31 cellular contexts compared by ENCODE assay signal in genomic region chr5:127101935-127102334, GRCh38.
"Had no signal": no experiment of that assay in that cellular context is flagged by ENCODE, and none has a peak within 500 bp of the region (broad histone marks: within the 10 kb centered on the region; RNA-seq: fewer than 3 reads in every experiment).

No MANE protein-coding gene starts in this region.

- H3K4me1 ChIP-seq: body of pancreas, breast epithelium had no signal

- H3K4me3 ChIP-seq: body of pancreas, breast epithelium had no signal

- ATAC-seq: activated CD4-positive, alpha-beta T cell treated with anti-CD3 and anti-CD28 coated beads for 36 hours; activated CD4-positive, CD25-positive, alpha-beta regulatory T cell treated with anti-CD3 and anti-CD28 coated beads, Interleukin-2, amount 50 U/mL, for 24 hours; activated CD8-positive, alpha-beta memory T cell treated with anti-CD3 and anti-CD28 coated beads, Interleukin-2, amount 10 ng/mL, durations not matched to agents 7 days and 5 days; activated CD8-positive, alpha-beta T cell treated with anti-CD3 and anti-CD28 coated beads, Interleukin-2, amount 10 ng/mL, durations not matched to agents 7 days and 5 days; activated naive CD8-positive, alpha-beta T cell treated with anti-CD3 and anti-CD28 coated beads, Interleukin-2, amount 50 U/mL, for 24 hours; body of pancreas; WTC11 had no signal

- H3K27me3 ChIP-seq: body of pancreas, brain microvascular endothelial cell, breast epithelium had no signal

- H3K9me3 ChIP-seq: body of pancreas, breast epithelium had no signal

- DNase-seq: activated CD4-positive, alpha-beta memory T cell treated with anti-CD3 and anti-CD28 coated beads, Interleukin-2, amount 10 ng/mL, durations not matched to agents 7 days and 5 days; activated CD4-positive, alpha-beta T cell treated with anti-CD3 and anti-CD28 coated beads for 1 hour; activated CD4-positive, alpha-beta T cell treated with anti-CD3 and anti-CD28 coated beads for 36 hours; activated CD4-positive, alpha-beta T cell treated with anti-CD3 and anti-CD28 coated beads for 48 hours; activated CD4-positive, alpha-beta T cell treated with anti-CD3 and anti-CD28 coated beads, Interleukin-2, amount 10 ng/mL, durations not matched to agents 7 days and 5 days; activated CD4-positive, alpha-beta T cell treated with anti-CD3 and anti-CD28 coated beads, Interleukin-2, amount 50 U/mL, for 48 hours; activated CD4-positive, CD25-positive, alpha-beta regulatory T cell; activated CD8-positive, alpha-beta memory T cell treated with anti-CD3 and anti-CD28 coated beads for 24 hours; activated CD8-positive, alpha-beta memory T cell treated with anti-CD3 and anti-CD28 coated beads, Interleukin-2, amount 10 ng/mL, durations not matched to agents 7 days and 5 days; activated CD8-positive, alpha-beta memory T cell treated with anti-CD3 and anti-CD28 coated beads, Interleukin-2, amount 50 U/mL, for 48 hours; activated CD8-positive, alpha-beta T cell treated with anti-CD3 and anti-CD28 coated beads, Interleukin-2, amount 10 ng/mL, durations not matched to agents 7 days and 5 days; activated effector memory CD4-positive, alpha-beta T cell treated with Interleukin-2 at 50 U/mL for 16 hours; activated gamma-delta T cell; activated naive CD4-positive, alpha-beta T cell treated with anti-CD3 and anti-CD28 coated beads, Interleukin-2, amount 10 ng/mL, durations not matched to agents 7 days and 5 days; activated naive CD4-positive, alpha-beta T cell treated with Interleukin-2 at 50 U/mL for 16 hours; activated naive CD8-positive, alpha-beta T cell treated with anti-CD3 and anti-CD28 coated beads, Interleukin-2, amount 10 ng/mL, durations not matched to agents 7 days and 5 days; activated naive CD8-positive, alpha-beta T cell treated with anti-CD3 and anti-CD28 coated beads, Interleukin-2, amount 50 U/mL, for 24 hours; activated T-cell treated with anti-CD3 and anti-CD28 coated beads, Interleukin-2, amount 50 U/mL, for 24 hours; activated T-cell treated with anti-CD3 and anti-CD28 coated beads, Interleukin-2, amount 50 U/mL, for 48 hours; amniotic stem cell; aorta; body of pancreas; brain microvascular endothelial cell; central memory CD4-positive, alpha-beta T cell; T-helper 1 cell; T-helper 2 cell; T-helper 9 cell; WERI-Rb-1 had no signal

- H3K36me3 ChIP-seq: brain microvascular endothelial cell, breast epithelium, WERI-Rb-1 had no signal

- H3K27ac ChIP-seq: body of pancreas, brain microvascular endothelial cell, breast epithelium, WERI-Rb-1 had no signal
